In genomic region chr5:139385061-139385889, GRCh38 we compare ENCODE assay signal across 9 cellular contexts. TPM values are rescaled to one million over a fixed set of nuclear protein-coding genes. Genes with fewer than 3 reads are reported as not detected.
A peak's percentile ranks its signal among the peaks of the same experiment; 100 is the strongest.
DNase-seq lines count a peak whose midpoint lies in the region; ATAC-seq, FAIRE-seq and TF ChIP-seq lines count a peak whose summit lies in the region.
"Had no signal": no experiment of that assay in that cellular context is flagged by ENCODE, and none has a peak within 500 bp of the region (broad histone marks: within the 10 kb centered on the region; RNA-seq: fewer than 3 reads in every experiment).

No MANE protein-coding gene starts in this region.

- DNase-seq in A549 (ENCODE audit: low read depth in 1 of 2, low spot score in 1 of 2) (no peak), GM19239 (ENCODE audit: insufficient read length, low spot score) (no peak), T-helper 17 cell (no peak), hepatic stellate cell (ENCODE audit: low spot score) (peak; percentile 69), C1 segment of cervical spinal cord (lab: John Stamatoyannopoulos, UW) (no peak), nucleus accumbens (lab: John Stamatoyannopoulos, UW) (no peak)

- no peak; the same call in 2 of the 3 replicates for TF ChIP-seq CTCF in A549 (IDR thresholded peaks at IDR 0.05)

- ATAC-seq in A549: no peak
- peak; percentile 40 for ATAC-seq in T-helper 17 cell
- no peak for ATAC-seq in HG02610 (IDR thresholded peaks at IDR 0.05; ENCODE audit: unreplicated experiment)
- ATAC-seq in HG03342 (IDR thresholded peaks at IDR 0.05; ENCODE audit: unreplicated experiment): no peak

- peak overlapping the region; percentile 87 to 91; a peak in 3 of 6 replicates for H3K27ac ChIP-seq in A549

- peak in 1 of 2 experiments; percentile 19; a peak in 1 of 5 replicates for TF ChIP-seq RAD21 in A549 (conservative IDR thresholded peaks at IDR 0.05 in 1 of 2, IDR thresholded peaks at IDR 0.05 in 1 of 2)

- H3K27ac Mint-ChIP-seq in T-helper 17 cell: peak overlapping the region; percentile 93

- H3K9me3 ChIP-seq in A549: no peaks in the 10 kb centered on the region
- no peaks in the 10 kb centered on the region for H3K9me3 ChIP-seq in T-helper 17 cell (ENCODE audit: control insufficient read depth, low read length, poor library complexity, severe bottlenecking)

- no peak overlapping the region for H3K4me3 ChIP-seq in A549

- TF ChIP-seq POLR2A in A549 (IDR thresholded peaks at IDR 0.05; ENCODE audit: low read length): no peak

- 0 out of 3 replicates have a peak overlapping the region, but pooled peaks have one; percentile 14 for H3K4me2 ChIP-seq in A549

- H3K4me1 Mint-ChIP-seq in T-helper 17 cell: peaks cover 19% of the 10 kb centered on the region
- H3K4me1 Mint-ChIP-seq: brain had no signal

- no peak for TF ChIP-seq EP300 in A549 (IDR thresholded peaks at IDR 0.05)

- no peaks in the 10 kb centered on the region for H3K36me3 Mint-ChIP-seq in T-helper 17 cell (ENCODE audit: low read depth)
- H3K36me3 Mint-ChIP-seq: brain had no signal

- POLR2A ChIA-PET in A549 (lab: Yijun Ruan, JAX): interaction anchor here (1.0 kb wide), 1 partner anchor 18 kb away, joined by 3 read pairs; no protein-coding TSS in a partner anchor

- peak overlapping the region; percentile 88 for H3K4me3 Mint-ChIP-seq in T-helper 17 cell
- H3K4me3 Mint-ChIP-seq: brain had no signal

- peaks cover 62% of the 10 kb centered on the region for H3K4me1 ChIP-seq in A549

- 80% methylated on average over 7 of the region's 7 CpGs for WGBS in A549 (ENCODE audit: missing lambda C conversion rate)

- no peaks in the 10 kb centered on the region for H3K27me3 Mint-ChIP-seq in T-helper 17 cell

- CTCF ChIA-PET in A549 (lab: Yijun Ruan, JAX): interaction anchor here (1.6 kb wide), 1 partner anchor 11 kb away, joined by 3 read pairs; no protein-coding TSS in a partner anchor

- FAIRE-seq in A549 (lab: Jason Lieb, UNC): no peak
- FAIRE-seq in GM19239 (lab: Jason Lieb, UNC): peak; percentile 47

TF ChIP-seq in A549, 52 proteins besides CTCF, POLR2A, EP300 and RAD21:
- TF ChIP-seq HMGXB4 (CRISPR knock-in tag; IDR thresholded peaks at IDR 0.05; ENCODE audit: borderline replicate concordance) (no peak), BCL3 (IDR thresholded peaks at IDR 0.05) (no peak), RFX5 (IDR thresholded peaks at IDR 0.05) (no peak), JUNB (IDR thresholded peaks at IDR 0.05) (no peak), CBX8 (IDR thresholded peaks at IDR 0.05) (no peak), ELK1 (IDR thresholded peaks at IDR 0.05; ENCODE audit: low read depth, low read length) (no peak), JUN (IDR thresholded peaks at IDR 0.05) (no peak), MAZ (IDR thresholded peaks at IDR 0.05; ENCODE audit: borderline replicate concordance, low read depth, low read length) (no peak), PBX3 (IDR thresholded peaks at IDR 0.05) (no peak), MAX (IDR thresholded peaks at IDR 0.05) (no peak), GATA3 (IDR thresholded peaks at IDR 0.05; ENCODE audit: borderline replicate concordance) (no peak), POLR2AphosphoS2 (conservative IDR thresholded peaks at IDR 0.05; ENCODE audit: low read length) (no peak), ZSCAN20 (CRISPR knock-in tag; IDR thresholded peaks at IDR 0.05) (no peak)
TF ChIP-seq in A549: peak in this region for 0.

RNA-seq across cellular contexts. Expression of gene SLC23A1, which starts 2.2 kb away (rescaled TPM):
- polyA plus RNA-seq in A549 (2011; rRNA removed) (7.7 and 9.5 TPM in 2 replicates), A549 (2017; fragmentation: RNase III; extraction: RNeasy Plus Mini Kit Qiagen cat#74134 plus additional on column Dnase treatment) (4.0 to 5.1 TPM (median 4.3 TPM) in 3 replicates)
- polyA plus RNA-seq in A549 (2012; cell fraction: cytosol; rRNA removed): 3.4 and 5.1 TPM in 2 replicates
- polyA plus RNA-seq in A549 (2012; cell fraction: nucleus; rRNA removed): 19.6 and 21.5 TPM in 2 replicates
- 17.8 and 19.6 TPM in 2 replicates for polyA minus RNA-seq in A549 (2011; rRNA and poly(A)+ RNA removed)
- total RNA-seq in T-helper 17 cell: not detected

RNA-seq across cellular contexts. Expression of gene MZB1, which starts 4.4 kb away (rescaled TPM):
- polyA plus RNA-seq in A549 (2011; rRNA removed): 0.09 TPM in 1 of 2 replicates, not detected in the other
- polyA plus RNA-seq in A549 (2012; cell fraction: cytosol; rRNA removed): 0.05 TPM in 2 replicates
- 0.10 and 0.12 TPM in 2 replicates for polyA plus RNA-seq in A549 (2012; cell fraction: nucleus; rRNA removed)
- 0.09 to 0.14 TPM in 2 of 3 replicates, not detected in the other for polyA plus RNA-seq in A549 (2017; fragmentation: RNase III; extraction: RNeasy Plus Mini Kit Qiagen cat#74134 plus additional on column Dnase treatment)
- polyA minus RNA-seq in A549 (2011; rRNA and poly(A)+ RNA removed): 0.15 and 0.17 TPM in 2 replicates
- total RNA-seq in T-helper 17 cell: 1 to 10 TPM; 2.2 to 3.1 TPM

RNA-seq across cellular contexts. Expression of gene PROB1, which starts 9.6 kb away (rescaled TPM):
- polyA plus RNA-seq in A549 (2011; rRNA removed): 0.23 and 0.33 TPM in 2 replicates
- polyA plus RNA-seq in A549 (2012; cell fraction: cytosol; rRNA removed): 0.22 and 0.38 TPM in 2 replicates
- polyA plus RNA-seq in A549 (2012; cell fraction: nucleus; rRNA removed): 1.8 and 1.9 TPM in 2 replicates
- 0.47 to 0.67 TPM (median 0.48 TPM) in 3 replicates for polyA plus RNA-seq in A549 (2017; fragmentation: RNase III; extraction: RNeasy Plus Mini Kit Qiagen cat#74134 plus additional on column Dnase treatment)
- polyA minus RNA-seq in A549 (2011; rRNA and poly(A)+ RNA removed): 0.41 and 0.54 TPM in 2 replicates
- total RNA-seq in T-helper 17 cell: under 1 TPM; 0.57 to 0.72 TPM

RNA-seq across cellular contexts. Expression of gene SPATA24, which starts 18.6 kb away (rescaled TPM):
- 4.5 and 5.7 TPM in 2 replicates for polyA plus RNA-seq in A549 (2011; rRNA removed)
- 3.3 and 4.6 TPM in 2 replicates for polyA plus RNA-seq in A549 (2012; cell fraction: cytosol; rRNA removed)
- 1.7 and 1.8 TPM in 2 replicates for polyA plus RNA-seq in A549 (2012; cell fraction: nucleus; rRNA removed)
- 6.9 to 7.5 TPM (median 7.0 TPM) in 3 replicates for polyA plus RNA-seq in A549 (2017; fragmentation: RNase III; extraction: RNeasy Plus Mini Kit Qiagen cat#74134 plus additional on column Dnase treatment)
- 3.0 and 5.2 TPM in 2 replicates for polyA minus RNA-seq in A549 (2011; rRNA and poly(A)+ RNA removed)
- total RNA-seq in T-helper 17 cell: 1 to 10 TPM; 3.8 to 4.1 TPM

RNA-seq across cellular contexts. Expression of gene PAIP2, which starts 43.6 kb away (rescaled TPM):
- polyA plus RNA-seq in A549 (2011; rRNA removed): 91.4 and 128 TPM in 2 replicates
- polyA plus RNA-seq in A549 (2012; cell fraction: cytosol; rRNA removed): 47.4 and 63.5 TPM in 2 replicates
- 14.1 and 18.3 TPM in 2 replicates for polyA plus RNA-seq in A549 (2012; cell fraction: nucleus; rRNA removed)
- polyA plus RNA-seq in A549 (2017; fragmentation: RNase III; extraction: RNeasy Plus Mini Kit Qiagen cat#74134 plus additional on column Dnase treatment): 95.3 to 109 TPM (median 98.2 TPM) in 3 replicates
- polyA minus RNA-seq in A549 (2011; rRNA and poly(A)+ RNA removed): 21.7 and 22.6 TPM in 2 replicates
- 100 to 1,000 TPM; 106 to 123 TPM for total RNA-seq in T-helper 17 cell
